Comparison of ENCODE assay signal across 8 cellular contexts in the genomic region with DNA sequence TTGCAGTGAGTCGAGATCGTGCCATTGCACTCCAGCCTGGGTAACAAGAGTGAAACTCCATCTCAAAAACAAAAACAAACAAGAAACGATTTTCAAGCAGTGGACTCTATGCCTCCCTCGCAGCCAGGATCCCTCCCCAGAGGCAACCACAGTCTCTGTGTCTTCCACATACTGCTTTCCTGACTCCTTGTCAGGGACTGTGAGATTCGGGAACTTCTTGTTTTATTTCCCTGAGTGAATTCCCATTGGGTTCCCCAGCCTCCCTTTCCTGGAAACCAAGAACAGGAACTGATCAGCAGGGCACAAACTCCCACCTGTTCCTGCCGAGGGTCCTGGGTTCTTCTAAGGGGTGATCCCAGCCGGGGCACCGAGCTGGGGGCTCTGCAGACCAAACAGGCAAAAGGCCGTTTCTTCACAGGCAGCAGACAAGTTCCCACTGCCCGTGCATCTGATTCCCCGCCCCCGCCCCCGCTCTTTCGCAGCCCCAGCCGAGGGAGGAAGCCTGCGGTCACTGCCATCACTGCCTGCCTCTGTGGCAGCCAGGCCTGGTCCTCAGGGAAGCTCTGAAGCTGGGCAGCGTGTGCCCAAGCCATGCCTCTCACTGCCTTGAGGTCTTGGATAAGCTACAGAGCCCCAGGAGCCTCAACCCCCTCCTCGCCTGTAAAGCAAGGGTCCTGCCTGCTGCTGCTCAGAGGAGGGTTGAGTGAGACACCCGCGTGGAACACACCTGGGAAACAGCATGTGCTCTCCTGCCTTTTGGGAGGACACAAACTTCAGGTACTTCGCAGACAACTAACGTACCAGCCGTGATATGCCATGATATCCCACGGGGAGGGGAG. TPM values are rescaled to one million over a fixed set of nuclear protein-coding genes. Genes with fewer than 3 reads are reported as not detected.
A peak's percentile ranks its signal among the peaks of the same experiment; 100 is the strongest.
DNase-seq lines count a peak whose midpoint lies in the region; ATAC-seq, FAIRE-seq and TF ChIP-seq lines count a peak whose summit lies in the region.

No MANE protein-coding gene starts in this region.

- peaks cover 18% of the 10 kb centered on the region for H3K4me1 Mint-ChIP-seq in osteocyte (ENCODE audit: unreplicated experiment)

- ATAC-seq in GM12878 (peak; percentile 82), GM21423 (IDR thresholded peaks at IDR 0.05; ENCODE audit: unreplicated experiment) (no peak)

- no peaks in the 10 kb centered on the region for H3K27me3 ChIP-seq in GM12878 (replicated peaks in 1 of 2; ENCODE audit: control insufficient read depth in 2 of 2, insufficient read depth in 2 of 2, low read length in 1 of 2)

- H3K4me3 ChIP-seq in GM12878: no peak overlapping the region

- peak overlapping the region; percentile 85 for H3K4me2 ChIP-seq in GM12878 (ENCODE audit: control insufficient read depth, insufficient read depth)

- no peaks in the 10 kb centered on the region for H3K27me3 Mint-ChIP-seq in osteocyte (ENCODE audit: unreplicated experiment)

- DNase-seq in GM12892 (ENCODE audit: insufficient read length) (no peak), SKM-1 treated with dmso at 0.1 percent for 144 hours (lab: John Stamatoyannopoulos, UW; ENCODE audit: unreplicated experiment) (peak; percentile 79), GM12878 (ENCODE audit: low read depth, low spot score) (no peak), osteocyte (ENCODE audit: extremely low spot score, unreplicated experiment) (no peak), DMS153 treated with DMSO at 0.1 percent for 48 hours (lab: John Stamatoyannopoulos, UW; ENCODE audit: unreplicated experiment) (no peak), HPDE6-E6E7 (ENCODE audit: extremely low spot score) (no peak), NCI-H2107 treated with DMSO at 0.1 percent for 48 hours (lab: John Stamatoyannopoulos, UW; ENCODE audit: unreplicated experiment) (no peak)

- RAD21 ChIA-PET in GM12878 (lab: Charles Lee; ENCODE audit: unreplicated experiment): interaction anchor here (0.7 to 1.4 kb wide), 2 partner anchors 21 to 53 kb away, joined by 3 to 5 read pairs; partner anchors contain the start of gene APRT

- in situ Hi-C loops in GM12878 (cut with MboI): no loop called here

- H2AFZ ChIP-seq in GM12878 (ENCODE audit: control insufficient read depth, low read depth, low read length): peak overlapping the region; percentile 85

- no peak overlapping the region for H3K27ac ChIP-seq in GM12878 (ENCODE audit: control insufficient read depth, insufficient read depth)

- peaks cover 20% of the 10 kb centered on the region for H3K4me1 ChIP-seq in GM12878 (ENCODE audit: control insufficient read depth, insufficient read depth, low read length)

- H3K36me3 Mint-ChIP-seq in osteocyte (ENCODE audit: unreplicated experiment): no peaks in the 10 kb centered on the region

- POLR2A ChIA-PET in GM12878 (lab: Charles Lee): interaction anchor here (1.0 kb wide), 1 partner anchor 20 kb away, joined by 4 read pairs; no protein-coding TSS in a partner anchor

- no peak for TF ChIP-seq EP300 in GM12878 (IDR thresholded peaks at IDR 0.05; ENCODE audit: borderline replicate concordance in 1 of 2, control insufficient read depth in 1 of 2, low read depth in 2 of 2, low read length in 2 of 2)

- no peaks in the 10 kb centered on the region for H3K9me3 Mint-ChIP-seq in osteocyte (ENCODE audit: unreplicated experiment)

- SMC1A ChIA-PET in GM12878 (lab: Charles Lee; ENCODE audit: uncharacterized antibody, unreplicated experiment): interaction anchor here (0.6 to 1.5 kb wide), 4 partner anchors 9 to 404 kb away, joined by 3 to 5 read pairs (median 4); partner anchors contain the start of gene APRT

- H4K20me1 ChIP-seq in GM12878 (ENCODE audit: control insufficient read depth, insufficient read depth): no peaks in the 10 kb centered on the region

- CTCF ChIA-PET in GM12878 (lab: Yijun Ruan, JAX): interaction anchor here (0.6 to 1.3 kb wide), 2 partner anchors 9 to 67 kb away, joined by 3 to 4 read pairs; no protein-coding TSS in a partner anchor

- no peak for TF ChIP-seq CTCF in GM12878 (IDR thresholded peaks at IDR 0.05 in 2 of 3, conservative IDR thresholded peaks at IDR 0.05 in 1 of 3; ENCODE audit: control insufficient read depth in 2 of 3, extremely low read depth in 1 of 3, insufficient read depth in 1 of 3, low read depth in 3 of 3, low read length in 3 of 3)
- no peak for TF ChIP-seq CTCF in osteocyte (IDR thresholded peaks at IDR 0.05)

- peak; percentile 70 for FAIRE-seq in GM12892 (lab: Jason Lieb, UNC)
- FAIRE-seq in GM12878 (lab: Jason Lieb, UNC): no peak

- TF ChIP-seq RAD21 in GM12878 (IDR thresholded peaks at IDR 0.05; ENCODE audit: insufficient read depth, low read depth, low read length): no peak

- H3K9me3 ChIP-seq in GM12878 (replicated peaks; ENCODE audit: control insufficient read depth, insufficient read depth, low read length): no peaks in the 10 kb centered on the region

- H3K9ac ChIP-seq in GM12878 (ENCODE audit: control insufficient read depth, insufficient read depth, low read length): peak overlapping the region; percentile 52; the same call in 1 of the 2 replicates

- BruUV-seq in GM12878 (replicated peaks; lab: Mats Ljungman, UMichigan): no TSS peak

- 13% methylated on average over 23 of the region's 24 CpGs for WGBS in GM12878 (ENCODE audit: insufficient coverage, insufficient replicate concordance, low lambda C conversion rate, missing lambda C conversion rate)

- peak overlapping the region; percentile 18 for H3K27ac Mint-ChIP-seq in osteocyte (ENCODE audit: unreplicated experiment)

- H3K79me2 ChIP-seq in GM12878 (ENCODE audit: control insufficient read depth, insufficient read depth, low read length): no peaks in the 10 kb centered on the region; the same call in 1 of the 2 replicates

- H3K36me3 ChIP-seq in GM12878 (ENCODE audit: control insufficient read depth in 2 of 2, insufficient read depth in 2 of 2, low read length in 1 of 2): no peaks in the 10 kb centered on the region; a peak in 1 of 4 replicates

- intact Hi-C loops in GM12878 (cut with micrococcal nuclease; ENCODE audit: unreplicated experiment): no loop called here

- no peak for TF ChIP-seq POLR2A in GM12892 (IDR thresholded peaks at IDR 0.05; ENCODE audit: low read depth, low read length)
- TF ChIP-seq POLR2A in GM12878 (IDR thresholded peaks at IDR 0.05; ENCODE audit: low read depth, low read length): 0 out of 2 replicates have a peak, but pooled peaks have one; percentile 31

- no peak overlapping the region for H3K4me3 Mint-ChIP-seq in osteocyte (ENCODE audit: unreplicated experiment)

RNA-seq across cellular contexts. Expression of gene PIEZO1, which starts 5.5 kb away (rescaled TPM):
- 33.8 TPM for polyA plus RNA-seq in GM12892 (2012; ENCODE audit: missing spikeins)
- total RNA-seq in GM12878 (2013; cell fraction: nucleolus; rRNA removed): 218 and 234 TPM in 2 replicates
- 96.3 and 106 TPM in 2 replicates for total RNA-seq in GM12878 (2014; rRNA removed)
- 21.8 and 30.6 TPM in 2 replicates for total RNA-seq in GM12878 (2014; rRNA removed; fragmentation: Illumina TruSeq; extraction: Trizol)
- total RNA-seq in GM12878 (2021): 146 and 169 TPM in 2 replicates
- polyA plus RNA-seq in GM12878 (2011; ENCODE audit: low read depth): 55.6 TPM
- 15.2 and 28.0 TPM in 2 replicates for polyA plus RNA-seq in GM12878 (2011; rRNA removed)
- 47.6 and 77.5 TPM in 2 replicates for polyA plus RNA-seq in GM12878 (2011; cell fraction: cytosol; rRNA removed)
- 493 and 679 TPM in 2 replicates for polyA plus RNA-seq in GM12878 (2011; cell fraction: nucleus; rRNA removed)
- polyA plus RNA-seq in GM12878 (2012): 77.9 and 106 TPM in 2 replicates
- 17.0 and 39.9 TPM in 2 replicates for polyA plus RNA-seq in GM12878 (2014; fragmentation: Illumina TruSeq; extraction: Trizol)
- polyA plus RNA-seq in GM12878 (2014; fragmentation: Nextera tagmentation; extraction: Ambion mirVana): 1 to 10 TPM; 1.3 to 7.2 TPM
- polyA plus RNA-seq in GM12878 (2014; rRNA removed): 116 and 167 TPM in 2 replicates
- polyA plus RNA-seq in GM12878 (2016; fragmentation: Nextera tagmentation; extraction: Ambion mirVana): 10 to 100 TPM; 31.1 to 35.6 TPM
- polyA minus RNA-seq in GM12878 (2011; rRNA and poly(A)+ RNA removed): 39.4 and 60.9 TPM in 2 replicates
- 27.0 and 30.1 TPM in 2 replicates for polyA minus RNA-seq in GM12878 (2011; cell fraction: cytosol; rRNA and poly(A)+ RNA removed)
- polyA minus RNA-seq in GM12878 (2011; cell fraction: nucleus; rRNA and poly(A)+ RNA removed): 81.4 and 144 TPM in 2 replicates
- total RNA-seq in osteocyte: 165 and 174 TPM in 2 replicates

RNA-seq across cellular contexts. Expression of gene CDT1, which starts 13.1 kb away (rescaled TPM):
- 6.4 TPM for polyA plus RNA-seq in GM12892 (2012; ENCODE audit: missing spikeins)
- 10.9 and 14.9 TPM in 2 replicates for total RNA-seq in GM12878 (2013; cell fraction: nucleolus; rRNA removed)
- total RNA-seq in GM12878 (2014; rRNA removed): 40.4 and 59.3 TPM in 2 replicates
- total RNA-seq in GM12878 (2014; rRNA removed; fragmentation: Illumina TruSeq; extraction: Trizol): 6.5 and 8.5 TPM in 2 replicates
- 87.6 and 90.0 TPM in 2 replicates for total RNA-seq in GM12878 (2021)
- 8.4 TPM for polyA plus RNA-seq in GM12878 (2011; ENCODE audit: low read depth)
- polyA plus RNA-seq in GM12878 (2011; rRNA removed): 3.3 and 9.0 TPM in 2 replicates
- polyA plus RNA-seq in GM12878 (2011; cell fraction: cytosol; rRNA removed): 24.4 and 33.2 TPM in 2 replicates
- polyA plus RNA-seq in GM12878 (2011; cell fraction: nucleus; rRNA removed): 26.7 and 44.2 TPM in 2 replicates
- polyA plus RNA-seq in GM12878 (2012): 39.9 and 49.2 TPM in 2 replicates
- 1.3 and 4.3 TPM in 2 replicates for polyA plus RNA-seq in GM12878 (2014; fragmentation: Illumina TruSeq; extraction: Trizol)
- polyA plus RNA-seq in GM12878 (2014; fragmentation: Nextera tagmentation; extraction: Ambion mirVana): 1 to 10 TPM in 1 of 2 experiments, under 1 TPM in 1; 0.50 to 1.9 TPM
- 37.7 and 58.6 TPM in 2 replicates for polyA plus RNA-seq in GM12878 (2014; rRNA removed)
- 10 to 100 TPM in 1 of 2 experiments, 1 to 10 TPM in 1; 5.7 to 41.3 TPM for polyA plus RNA-seq in GM12878 (2016; fragmentation: Nextera tagmentation; extraction: Ambion mirVana)
- polyA minus RNA-seq in GM12878 (2011; rRNA and poly(A)+ RNA removed): 8.9 and 34.4 TPM in 2 replicates
- 37.6 and 54.5 TPM in 2 replicates for polyA minus RNA-seq in GM12878 (2011; cell fraction: cytosol; rRNA and poly(A)+ RNA removed)
- polyA minus RNA-seq in GM12878 (2011; cell fraction: nucleus; rRNA and poly(A)+ RNA removed): 8.5 and 22.1 TPM in 2 replicates
- 5.6 and 6.6 TPM in 2 replicates for total RNA-seq in osteocyte

RNA-seq across cellular contexts. Expression of gene APRT, which starts 21.2 kb away (rescaled TPM):
- polyA plus RNA-seq in GM12892 (2012; ENCODE audit: missing spikeins): 180 TPM
- total RNA-seq in GM12878 (2013; cell fraction: nucleolus; rRNA removed): 39.3 and 42.6 TPM in 2 replicates
- 308 and 348 TPM in 2 replicates for total RNA-seq in GM12878 (2014; rRNA removed)
- 106 and 113 TPM in 2 replicates for total RNA-seq in GM12878 (2014; rRNA removed; fragmentation: Illumina TruSeq; extraction: Trizol)
- 219 and 234 TPM in 2 replicates for total RNA-seq in GM12878 (2021)
- 71.1 TPM for polyA plus RNA-seq in GM12878 (2011; ENCODE audit: low read depth)
- 39.6 and 95.7 TPM in 2 replicates for polyA plus RNA-seq in GM12878 (2011; rRNA removed)
- polyA plus RNA-seq in GM12878 (2011; cell fraction: cytosol; rRNA removed): 75.8 and 141 TPM in 2 replicates
- 107 and 109 TPM in 2 replicates for polyA plus RNA-seq in GM12878 (2011; cell fraction: nucleus; rRNA removed)
- 148 and 153 TPM in 2 replicates for polyA plus RNA-seq in GM12878 (2012)
- 8.6 and 46.2 TPM in 2 replicates for polyA plus RNA-seq in GM12878 (2014; fragmentation: Illumina TruSeq; extraction: Trizol)
- 100 to 1,000 TPM in 1 of 2 experiments, 10 to 100 TPM in 1; 30.6 to 100 TPM for polyA plus RNA-seq in GM12878 (2014; fragmentation: Nextera tagmentation; extraction: Ambion mirVana)
- polyA plus RNA-seq in GM12878 (2014; rRNA removed): 278 and 338 TPM in 2 replicates
- 100 to 1,000 TPM; 446 to 495 TPM for polyA plus RNA-seq in GM12878 (2016; fragmentation: Nextera tagmentation; extraction: Ambion mirVana)
- 11.7 and 28.6 TPM in 2 replicates for polyA minus RNA-seq in GM12878 (2011; rRNA and poly(A)+ RNA removed)
- 42.0 and 50.9 TPM in 2 replicates for polyA minus RNA-seq in GM12878 (2011; cell fraction: cytosol; rRNA and poly(A)+ RNA removed)
- 22.0 and 30.6 TPM in 2 replicates for polyA minus RNA-seq in GM12878 (2011; cell fraction: nucleus; rRNA and poly(A)+ RNA removed)
- 77.1 and 83.9 TPM in 2 replicates for total RNA-seq in osteocyte
